In the genomic region with DNA sequence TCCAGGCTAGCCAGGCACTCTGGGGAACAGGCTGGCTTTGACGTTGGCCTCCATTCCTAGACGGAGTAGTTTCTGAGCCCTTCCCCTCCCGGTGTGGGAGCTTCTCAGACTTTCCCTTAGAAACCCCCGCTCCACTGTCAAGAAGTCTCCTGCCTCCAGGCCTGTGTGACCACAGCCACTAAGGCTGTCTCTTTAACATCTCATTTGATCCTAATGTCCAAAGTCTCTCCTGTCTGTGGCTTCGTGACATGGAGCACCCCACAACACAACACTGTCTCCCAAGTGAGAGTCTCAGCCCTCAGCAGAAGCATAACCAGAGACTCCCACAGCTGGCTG, we compare ENCODE assay signal across 8 cellular contexts. TPM values are rescaled to one million over a fixed set of nuclear protein-coding genes. Genes with fewer than 3 reads are reported as not detected.
DNase-seq lines count a peak whose midpoint lies in the region; ATAC-seq, FAIRE-seq and TF ChIP-seq lines count a peak whose summit lies in the region.

No MANE protein-coding gene starts in this region.

- peaks cover 94% of the 10 kb centered on the region for H3K36me3 Mint-ChIP-seq in activated naive CD4-positive, alpha-beta T cell treated with anti-CD3 and anti-CD28 coated beads for 36 hours (ENCODE audit: low read depth)
- peaks cover 7% of the 10 kb centered on the region for H3K36me3 Mint-ChIP-seq in T-helper 17 cell (ENCODE audit: low read depth)

- peak overlapping the region; percentile 98 for H3K27ac Mint-ChIP-seq in activated naive CD4-positive, alpha-beta T cell treated with anti-CD3 and anti-CD28 coated beads for 36 hours
- peak overlapping the region; percentile 99 for H3K27ac Mint-ChIP-seq in T-helper 17 cell

- H3K4me1 Mint-ChIP-seq in activated naive CD4-positive, alpha-beta T cell treated with anti-CD3 and anti-CD28 coated beads for 36 hours (ENCODE audit: low read depth): peaks cover 70% of the 10 kb centered on the region
- peaks cover 78% of the 10 kb centered on the region for H3K4me1 Mint-ChIP-seq in T-helper 17 cell

- no peak for FAIRE-seq in kidney (lab: Jason Lieb, UNC)

- intact Hi-C loops in activated naive CD4-positive, alpha-beta T cell treated with anti-CD3 and anti-CD28 coated beads for 36 hours (cut with micrococcal nuclease): loop anchor here (1.0 kb wide), 1 partner anchor 33 kb away; no protein-coding TSS in a partner anchor
- intact Hi-C loops in kidney (cut with DNase I): no loop called here

- peaks cover 59 to 62% of the 10 kb centered on the region in 2 donors for H3K4me1 ChIP-seq in kidney (ENCODE audit: control insufficient read depth in 1 of 2, insufficient read depth in 1 of 2, low read depth in 1 of 2, low read length in 2 of 2)
- H3K4me1 ChIP-seq in tibial nerve: peaks cover 0 to 83% (median 60%) of the 10 kb centered on the region in 4 donors

- no peaks in the 10 kb centered on the region for H3K9me3 Mint-ChIP-seq in activated naive CD4-positive, alpha-beta T cell treated with anti-CD3 and anti-CD28 coated beads for 36 hours

- H3K9me3 ChIP-seq in T-helper 17 cell (ENCODE audit: control insufficient read depth, low read length, poor library complexity, severe bottlenecking) (peaks cover 6% of the 10 kb centered on the region), kidney (ENCODE audit: control insufficient read depth in 1 of 2, low read length in 2 of 2) (no peaks in the 10 kb centered on the region), tibial nerve (no peaks in the 10 kb centered on the region)

- no peak for TF ChIP-seq CTCF in kidney (IDR thresholded peaks at IDR 0.05; ENCODE audit: borderline replicate concordance, extremely low read depth, insufficient read depth)
- TF ChIP-seq CTCF in tibial nerve (IDR thresholded peaks at IDR 0.05): no peak

- TF ChIP-seq POLR2A in tibial nerve (IDR thresholded peaks at IDR 0.05): no peak

- 21 to 24% methylated on average over 4 to 5 of the region's 5 CpGs for WGBS in tibial nerve, 2 donors

- TF ChIP-seq EP300 in tibial nerve (IDR thresholded peaks at IDR 0.05): no peak

- no peak for DNase-seq in activated naive CD4-positive, alpha-beta T cell treated with anti-CD3 and anti-CD28 coated beads for 36 hours
- DNase-seq in activated naive CD4-positive, alpha-beta T cell (lab: John Stamatoyannopoulos, UW): no peak
- DNase-seq in T-helper 17 cell (no peak), kidney (no peak), tibial nerve (ENCODE audit: low spot score in 2 of 2) (no peak), cortex of kidney (lab: John Stamatoyannopoulos, UW) (no peak)
- no peak for DNase-seq in activated CD4-positive, alpha-beta T cell treated with anti-CD3 and anti-CD28 coated beads for 1 hour

- peak; percentile 2 for ATAC-seq in T-helper 17 cell
- no peak for ATAC-seq in GM18520 (IDR thresholded peaks at IDR 0.05; ENCODE audit: unreplicated experiment)

- CTCF ChIA-PET in activated naive CD4-positive, alpha-beta T cell treated with anti-CD3 and anti-CD28 coated beads for 36 hours (lab: Charles Lee): interaction anchor here (1.2 to 3.2 kb wide), 3 partner anchors 21 to 144 kb away, joined by 5 to 12 read pairs (median 7); no protein-coding TSS in a partner anchor

- H3K27me3 ChIP-seq in tibial nerve: no peaks in the 10 kb centered on the region

- H3K4me3 ChIP-seq in kidney (ENCODE audit: low read length in 2 of 2) (peak overlapping the region; percentile 40 to 50), tibial nerve (peak overlapping the region in 3 of 4 donors; percentile 7 to 23 (median 13))

- H3K27me3 Mint-ChIP-seq in activated naive CD4-positive, alpha-beta T cell treated with anti-CD3 and anti-CD28 coated beads for 36 hours (ENCODE audit: low read depth): no peaks in the 10 kb centered on the region
- H3K27me3 Mint-ChIP-seq in T-helper 17 cell: no peaks in the 10 kb centered on the region

- H3K4me3 Mint-ChIP-seq in activated naive CD4-positive, alpha-beta T cell treated with anti-CD3 and anti-CD28 coated beads for 36 hours: peak overlapping the region; percentile 99
- peak overlapping the region; percentile 100 for H3K4me3 Mint-ChIP-seq in T-helper 17 cell

- H3K36me3 ChIP-seq in kidney (ENCODE audit: control insufficient read depth in 1 of 2, insufficient read depth in 2 of 2, low read length in 2 of 2): peaks cover 31 to 42% of the 10 kb centered on the region in 2 donors
- H3K36me3 ChIP-seq in tibial nerve: peaks cover 4 to 40% (median 26%) of the 10 kb centered on the region in 3 donors

- H3K27ac ChIP-seq in kidney (ENCODE audit: low read depth in 2 of 2, low read length in 2 of 2) (peak overlapping the region; percentile 85 to 92), tibial nerve (peak overlapping the region; percentile 24 to 100 (median 96))

- peak overlapping the region; percentile 58 to 64 for H3K9ac ChIP-seq in kidney (ENCODE audit: low read length in 2 of 2)

RNA-seq across cellular contexts. Expression of gene CSRNP1, which starts 6.0 kb away (rescaled TPM):
- total RNA-seq in activated naive CD4-positive, alpha-beta T cell treated with anti-CD3 and anti-CD28 coated beads for 36 hours: 10 to 100 TPM; 66.5 to 71.0 TPM
- total RNA-seq in T-helper 17 cell (100 to 1,000 TPM; 356 to 408 TPM), kidney (21.6 TPM), tibial nerve (10 to 100 TPM; 48.3 to 72.8 (median 66.0) TPM)
- 16.5 TPM for polyA plus RNA-seq in kidney (ENCODE audit: insufficient read depth, low read depth, low replicate concordance)

RNA-seq across cellular contexts. Expression of gene TTC21A, which starts 39.9 kb away (rescaled TPM):
- total RNA-seq in activated naive CD4-positive, alpha-beta T cell treated with anti-CD3 and anti-CD28 coated beads for 36 hours: 1 to 10 TPM; 1.5 to 1.6 TPM
- 10 to 100 TPM in 1 of 2 donors, 1 to 10 TPM in 1; 3.5 to 12.3 TPM for total RNA-seq in T-helper 17 cell
- 14.1 TPM for total RNA-seq in kidney
- 4.8 TPM for polyA plus RNA-seq in kidney (ENCODE audit: insufficient read depth, low read depth, low replicate concordance)
- total RNA-seq in tibial nerve: 10 to 100 TPM; 11.5 to 21.6 (median 12.8) TPM

RNA-seq across cellular contexts. Expression of gene GORASP1, which starts 39.9 kb away (rescaled TPM):
- total RNA-seq in activated naive CD4-positive, alpha-beta T cell treated with anti-CD3 and anti-CD28 coated beads for 36 hours: 10 to 100 TPM; 19.0 to 21.8 TPM
- total RNA-seq in T-helper 17 cell: 10 to 100 TPM; 29.2 to 40.1 TPM
- total RNA-seq in kidney: 70.9 TPM
- 38.8 TPM for polyA plus RNA-seq in kidney (ENCODE audit: insufficient read depth, low read depth, low replicate concordance)
- 10 to 100 TPM; 45.8 to 72.9 (median 61.9) TPM for total RNA-seq in tibial nerve

RNA-seq across cellular contexts. Expression of gene XIRP1, which starts 45.1 kb away (rescaled TPM):
- under 1 TPM; 0.62 to 0.72 TPM for total RNA-seq in activated naive CD4-positive, alpha-beta T cell treated with anti-CD3 and anti-CD28 coated beads for 36 hours
- total RNA-seq in T-helper 17 cell: not detected
- total RNA-seq in kidney: 0.09 TPM
- polyA plus RNA-seq in kidney (ENCODE audit: insufficient read depth, low read depth, low replicate concordance): not detected
- not detected for total RNA-seq in tibial nerve

Comparison
In these comparisons a context has a peak if more than half of its experiments do, and no peak if none do; other contexts are left out.
1. RNA of gene CSRNP1, which starts 6.0 kb away (total RNA-seq): 356 to 408 TPM in T-helper 17 cell; 66.5 to 71.0 TPM in activated naive CD4-positive, alpha-beta T cell treated with anti-CD3 and anti-CD28 coated beads for 36 hours, 48.3 to 72.8 TPM in tibial nerve and 21.6 TPM in kidney (single experiment); every median in the first group is over 4 times any median in the second.